8 cellular contexts compared by ENCODE assay signal in the genomic region with DNA sequence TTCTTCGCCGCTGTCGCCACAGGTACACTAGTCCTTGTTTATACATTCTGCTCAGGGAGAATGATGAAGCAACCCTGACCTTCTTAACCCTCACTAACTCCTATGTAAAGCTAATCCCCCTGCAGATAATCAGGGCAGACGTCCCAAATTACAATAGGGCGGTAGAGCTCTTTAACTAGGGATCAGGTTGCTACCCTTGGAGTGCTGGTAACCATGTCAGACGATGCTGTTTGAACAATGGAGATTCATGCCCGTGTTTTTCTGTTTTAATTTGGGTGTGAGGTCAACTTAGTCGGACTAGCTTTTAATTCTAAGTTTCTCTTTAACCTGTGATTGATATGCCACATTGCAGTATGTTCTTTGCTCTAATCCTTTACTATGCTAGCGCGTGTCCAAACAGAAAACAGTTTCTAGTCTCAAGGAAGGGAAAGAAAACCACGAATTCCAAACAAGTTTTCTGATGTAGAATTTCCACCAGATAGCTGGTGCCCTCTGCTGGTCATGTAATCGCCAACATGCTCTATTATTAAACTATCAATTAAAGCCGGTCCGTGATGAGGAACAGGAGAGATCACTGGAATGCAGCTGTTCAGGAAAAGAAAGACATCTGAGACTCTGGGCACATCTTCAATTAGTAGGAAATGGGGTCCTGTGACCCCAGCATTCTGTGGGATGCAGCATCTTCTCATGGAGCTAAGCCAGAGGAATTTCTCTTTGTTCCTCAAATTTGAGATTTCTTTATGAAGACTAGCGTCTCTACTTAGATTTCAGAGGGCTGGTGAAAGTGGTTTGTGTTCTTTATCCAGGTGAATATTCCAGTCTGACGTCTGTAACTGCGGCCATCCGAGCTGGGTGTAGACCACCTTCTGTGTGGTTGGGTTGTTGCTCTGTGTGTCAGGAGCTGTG. TPM values are rescaled to one million over a fixed set of nuclear protein-coding genes. Genes with fewer than 3 reads are reported as not detected.
DNase-seq lines count a peak whose midpoint lies in the region; ATAC-seq and TF ChIP-seq lines count a peak whose summit lies in the region.

No MANE protein-coding gene starts in this region.

- H3K27ac Mint-ChIP-seq in effector memory CD8-positive, alpha-beta T cell, result no peak overlapping the region

- H3K27me3 Mint-ChIP-seq in effector memory CD8-positive, alpha-beta T cell, result peaks cover 0 to 5% of the 10 kb centered on the region in 2 donors

- peaks cover 13 to 21% of the 10 kb centered on the region in 2 donors for H3K4me1 Mint-ChIP-seq in effector memory CD8-positive, alpha-beta T cell (ENCODE audit: low read depth in 2 of 2)

- no peaks in the 10 kb centered on the region for H3K36me3 Mint-ChIP-seq in effector memory CD8-positive, alpha-beta T cell (ENCODE audit: insufficient read depth)

- DNase-seq in GM13976 (ENCODE audit: low spot score), result peak; percentile 47
- DNase-seq in NCI-H2196 treated with DMSO at 0.1 percent for 48 hours (lab: John Stamatoyannopoulos, UW; ENCODE audit: unreplicated experiment), result peak; percentile 49
- peak; percentile 52 for DNase-seq in activated CD4-positive, alpha-beta T cell treated with anti-CD3 and anti-CD28 coated beads for 48 hours
- peak; percentile 35 to 48 (median 43) for DNase-seq in effector memory CD8-positive, alpha-beta T cell
- peak; percentile 73 to 77 for DNase-seq in lung microvascular endothelial cell (ENCODE audit: low read depth in 2 of 2)
- peak in 2 of 3 donors; percentile 24 to 27 for DNase-seq in stimulated activated CD4-positive, alpha-beta T cell treated with anti-CD3 and anti-CD28 coated beads, TNF-alpha, amount 100 ng/mL, for 48 hours (ENCODE audit: low read depth in 3 of 3)

- peak; percentile 77 for TF ChIP-seq CTCF in GM13976 (IDR thresholded peaks at IDR 0.05; ENCODE audit: borderline replicate concordance, control extremely low read depth, extremely low read depth, insufficient read depth, missing control alignments)

- peak overlapping the region; percentile 93 for H2AFZ ChIP-seq in ACC112 (ENCODE audit: low read length, unreplicated experiment)

- H3K4me3 ChIP-seq in ACC112 (ENCODE audit: low read depth, low read length), result peak overlapping the region; percentile 78

- no peaks in the 10 kb centered on the region for H3K27me3 ChIP-seq in ACC112 (ENCODE audit: insufficient read depth, low read length)

- H3K4me3 Mint-ChIP-seq in effector memory CD8-positive, alpha-beta T cell, result peak overlapping the region; percentile 41 to 55

- H3K36me3 ChIP-seq in ACC112 (ENCODE audit: insufficient read depth, low read length), result no peaks in the 10 kb centered on the region

- H3K9me3 Mint-ChIP-seq in effector memory CD8-positive, alpha-beta T cell, result no peaks in the 10 kb centered on the region

- peak; percentile 63 for ATAC-seq in effector memory CD8-positive, alpha-beta T cell (replicated peaks)
- ATAC-seq in GM19351 (IDR thresholded peaks at IDR 0.05; ENCODE audit: unreplicated experiment), result no peak

- H3K79me2 ChIP-seq in ACC112 (ENCODE audit: control insufficient read depth, insufficient read depth, low read length, unreplicated experiment), result no peaks in the 10 kb centered on the region

- peaks cover 13% of the 10 kb centered on the region for H3K4me1 ChIP-seq in ACC112 (ENCODE audit: control insufficient read depth, insufficient read depth, low read length, unreplicated experiment)

- in situ Hi-C loops in GM13976 (cut with MboI; ENCODE audit: low sequenced_read_pairs, unreplicated experiment), result no loop called here

- H3K27ac ChIP-seq in ACC112 (ENCODE audit: low read depth, low read length), result no peak overlapping the region

RNA-seq across cellular contexts. Expression of a gene that starts 18.3 kb away (rescaled TPM):
- total RNA-seq in lung microvascular endothelial cell, result 74.1 and 95.2 TPM in 2 replicates

RNA-seq across cellular contexts. Expression of a gene that starts 31.3 kb away (rescaled TPM):
- total RNA-seq in lung microvascular endothelial cell, result 0.87 and 1.4 TPM in 2 replicates
